Comparison of ENCODE assay signal across 8 cellular contexts in the genomic region with DNA sequence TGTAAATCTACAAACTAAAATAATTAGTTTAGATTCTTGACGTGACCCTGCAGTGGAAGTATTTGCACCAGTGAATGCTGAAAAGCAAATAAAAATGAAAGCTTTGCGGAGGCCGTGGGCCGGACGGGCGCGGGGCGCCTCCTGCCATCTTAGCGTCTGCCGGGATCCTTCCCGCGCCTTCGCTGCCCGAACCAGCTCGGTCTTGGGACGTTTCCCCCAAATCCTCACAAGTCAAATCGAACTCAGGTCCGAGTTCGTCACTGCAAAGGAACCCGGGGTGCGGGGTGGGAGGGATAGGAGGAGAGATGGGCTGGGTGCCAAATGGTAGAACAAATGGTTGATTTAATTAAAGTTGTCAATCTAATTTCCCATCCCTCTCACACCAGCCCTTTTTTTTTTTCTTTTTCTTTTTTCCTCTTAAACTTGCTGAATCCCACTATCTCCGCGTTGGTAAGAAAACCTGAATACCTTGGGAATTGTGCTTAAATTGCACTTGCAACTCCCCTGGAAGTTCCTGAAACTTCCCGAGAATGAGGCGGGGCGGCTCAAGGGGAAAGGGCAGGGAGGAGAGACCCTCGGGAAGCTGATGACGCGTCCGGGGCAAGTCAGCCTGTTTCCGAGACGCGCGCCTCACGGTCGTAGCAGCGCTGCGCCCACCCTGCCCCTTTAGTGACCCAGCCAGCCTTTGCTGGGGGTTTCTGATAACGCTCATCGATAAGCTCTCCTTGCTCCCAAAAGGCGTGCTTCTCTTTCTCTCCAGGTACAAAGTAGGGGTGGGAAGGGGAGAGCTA. TPM values are rescaled to one million over a fixed set of nuclear protein-coding genes. Genes with fewer than 3 reads are reported as not detected.
DNase-seq lines count a peak whose midpoint lies in the region; ATAC-seq and TF ChIP-seq lines count a peak whose summit lies in the region.

No MANE protein-coding gene starts in this region.

- no TSS peak for BruUV-seq in Panc1 (replicated peaks; lab: Mats Ljungman, UMichigan)

- H3K4me1 ChIP-seq in Panc1 (ENCODE audit: control insufficient read depth, insufficient read depth, low read length), result peaks cover 5% of the 10 kb centered on the region; the same call in 1 of the 2 replicates

- POLR2A ChIA-PET in Panc1 (lab: Charles Lee), result no interaction called here

- H3K36me3 ChIP-seq in Panc1 (ENCODE audit: control insufficient read depth, insufficient read depth, low read length), result no peaks in the 10 kb centered on the region

- H3K4me3 ChIP-seq in Panc1 (ENCODE audit: low read depth in 2 of 2, low read length in 2 of 2), result peak overlapping the region; percentile 45 to 64

- intact Hi-C loops in Panc1 (cut with micrococcal nuclease; ENCODE audit: unreplicated experiment), result loop anchor here (10.0 kb wide), 3 partner anchors 408 to 1098 kb away; no protein-coding TSS in a partner anchor

- H3K4me3 Mint-ChIP-seq in chondrocyte (ENCODE audit: unreplicated experiment), result peak overlapping the region; percentile 91

- H3K36me3 Mint-ChIP-seq in chondrocyte (ENCODE audit: low read depth), result peaks cover 10% of the 10 kb centered on the region

- H3K27me3 ChIP-seq in Panc1 (ENCODE audit: control insufficient read depth, insufficient read depth, low read length), result peaks cover 36% of the 10 kb centered on the region
- H3K27me3 ChIP-seq in layer of hippocampus (ENCODE audit: control insufficient read depth, insufficient read depth, low read length), result peaks cover 2% of the 10 kb centered on the region

- in situ Hi-C loops in Panc1 (cut with HindIII; ENCODE audit: low pct_unique_long_range_greater_than_20kb, low sequenced_read_pairs), result no loop called here

- DNase-seq in EH (ENCODE audit: low read depth) (peak; percentile 68), Panc1 (ENCODE audit: low read depth, low spot score) (no peak), chondrocyte (ENCODE audit: low spot score) (no peak), NCI-H2081 (lab: John Stamatoyannopoulos, UW) (no peak), cerebellar cortex (ENCODE audit: low spot score) (no peak)
- peak; percentile 3 for DNase-seq in stimulated activated CD4-positive, alpha-beta T cell treated with anti-CD3 and anti-CD28 coated beads, Interleukin-4, amount 100 ng/mL, for 24 hours

- no peaks in the 10 kb centered on the region for H3K9me3 ChIP-seq in Panc1 (ENCODE audit: control insufficient read depth, insufficient read depth, low read depth, low read length)

- TF ChIP-seq CTCF in Panc1 (IDR thresholded peaks at IDR 0.05), result no peak
- TF ChIP-seq CTCF in chondrocyte (IDR thresholded peaks at IDR 0.05), result no peak

- CTCF ChIA-PET in Panc1 (lab: Charles Lee), result interaction anchor here (0.6 kb wide), 1 partner anchor 61 kb away, joined by 3 read pairs; no protein-coding TSS in a partner anchor

- H3K27ac ChIP-seq in Panc1 (ENCODE audit: low read length), result no peak overlapping the region
- peak overlapping the region; percentile 86 for H3K27ac ChIP-seq in layer of hippocampus (ENCODE audit: low read depth, low read length)

- H3K27me3 Mint-ChIP-seq in chondrocyte (ENCODE audit: low read depth), result no peaks in the 10 kb centered on the region

- H3K9me3 Mint-ChIP-seq in chondrocyte (ENCODE audit: low read depth), result no peaks in the 10 kb centered on the region

- ATAC-seq in Panc1 (peak; percentile 62), GM18909 (IDR thresholded peaks at IDR 0.05; ENCODE audit: poor library complexity, unreplicated experiment) (no peak)

- peak overlapping the region; percentile 98 for H3K27ac Mint-ChIP-seq in chondrocyte (ENCODE audit: unreplicated experiment)

- peaks cover 49% of the 10 kb centered on the region for H3K4me1 Mint-ChIP-seq in chondrocyte (ENCODE audit: low read depth)

RNA-seq across cellular contexts. Expression of a gene that starts 1.7 kb away (rescaled TPM):
- total RNA-seq in Panc1 (2021; ENCODE audit: unreplicated experiment) (3.8 TPM), chondrocyte (194 to 296 TPM (median 295 TPM) in 3 replicates)
- 1.8 TPM for polyA plus RNA-seq in Panc1 (2012; ENCODE audit: insufficient read length)

Comparison
In these comparisons a context has a peak if more than half of its experiments do, and no peak if none do; other contexts are left out.
1. DNase-seq: peak in EH (single experiment) and stimulated activated CD4-positive, alpha-beta T cell treated with anti-CD3 and anti-CD28 coated beads, Interleukin-4, amount 100 ng/mL, for 24 hours (single experiment); none in Panc1 (single experiment), chondrocyte (single experiment), NCI-H2081 (0 of 2) and cerebellar cortex (single experiment).
2. RNA of a gene that starts 1.7 kb away (total RNA-seq): 194 to 296 TPM in chondrocyte; 3.8 TPM in Panc1 (single experiment); every median in the first group is over 10 times any median in the second.